ENCODE assay signal across 8 cellular contexts in the genomic region with DNA sequence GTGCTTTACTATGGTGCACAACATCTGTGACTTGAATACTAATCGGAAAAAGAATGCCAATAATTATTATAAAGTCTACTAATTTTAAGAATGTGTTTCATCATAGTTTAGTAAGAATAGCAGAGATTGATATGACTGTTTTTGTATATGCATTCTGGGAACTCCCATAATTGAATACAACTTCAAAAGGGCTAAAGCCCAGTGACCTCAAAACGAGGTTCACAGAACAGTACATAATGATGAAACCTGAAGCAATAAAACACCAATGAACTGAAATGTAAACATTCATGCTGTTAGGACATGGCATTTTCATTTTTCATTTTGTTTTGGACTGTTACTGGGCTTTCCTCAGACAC. TPM values are rescaled to one million over a fixed set of nuclear protein-coding genes. Genes with fewer than 3 reads are reported as not detected.
DNase-seq lines count a peak whose midpoint lies in the region; ATAC-seq lines count a peak whose summit lies in the region.

No MANE protein-coding gene starts in this region.

- peak overlapping the region; percentile 97 for H3K27ac Mint-ChIP-seq in stimulated activated naive CD8-positive, alpha-beta T cell treated with anti-CD3 and anti-CD28 coated beads, Interleukin-15, Interleukin-2, amounts not matched to agents 100 ng/mL and 50 ng/mL, for 24 hours
- peak overlapping the region; percentile 97 to 99 (median 99) for H3K27ac Mint-ChIP-seq in naive B cell

- peaks cover 27% of the 10 kb centered on the region for H3K4me1 Mint-ChIP-seq in stimulated activated naive CD8-positive, alpha-beta T cell treated with anti-CD3 and anti-CD28 coated beads, Interleukin-15, Interleukin-2, amounts not matched to agents 100 ng/mL and 50 ng/mL, for 24 hours (ENCODE audit: low read depth)
- H3K4me1 Mint-ChIP-seq in naive B cell, result peaks cover 15 to 31% (median 22%) of the 10 kb centered on the region in 3 donors

- H3K27me3 Mint-ChIP-seq in stimulated activated naive CD8-positive, alpha-beta T cell treated with anti-CD3 and anti-CD28 coated beads, Interleukin-15, Interleukin-2, amounts not matched to agents 100 ng/mL and 50 ng/mL, for 24 hours, result no peaks in the 10 kb centered on the region
- no peaks in the 10 kb centered on the region for H3K27me3 Mint-ChIP-seq in naive B cell

- no peaks in the 10 kb centered on the region for H3K36me3 Mint-ChIP-seq in stimulated activated naive CD8-positive, alpha-beta T cell treated with anti-CD3 and anti-CD28 coated beads, Interleukin-15, Interleukin-2, amounts not matched to agents 100 ng/mL and 50 ng/mL, for 24 hours (ENCODE audit: low read depth)
- no peaks in the 10 kb centered on the region for H3K36me3 Mint-ChIP-seq in naive B cell

- DNase-seq in stimulated activated naive CD8-positive, alpha-beta T cell treated with anti-CD3 and anti-CD28 coated beads, Interleukin-15, Interleukin-2, amounts not matched to agents 100 U/mL and 50 U/mL, for 24 hours, result no peak
- peak; percentile 24 for DNase-seq in NCI-H2029 (lab: John Stamatoyannopoulos, UW)
- peak; percentile 85 for DNase-seq in dedifferentiated amniotic fluid mesenchymal stem cell (ENCODE audit: extremely low spot score)
- no peak for DNase-seq in naive B cell
- no peak for DNase-seq in SHP77 treated with DMSO at 0.1 percent for 48 hours (lab: John Stamatoyannopoulos, UW)
- DNase-seq in nucleus accumbens (lab: John Stamatoyannopoulos, UW), result no peak
- DNase-seq in H4 (ENCODE audit: low spot score), result no peak

- no peak for ATAC-seq in stimulated activated naive CD8-positive, alpha-beta T cell treated with anti-CD3 and anti-CD28 coated beads, Interleukin-15, Interleukin-2, amounts not matched to agents 100 U/mL and 50 U/mL, for 24 hours
- ATAC-seq in naive B cell (ENCODE audit: low read depth in 2 of 2), result peak; percentile 18 to 30

- peak overlapping the region; percentile 96 for H3K4me3 Mint-ChIP-seq in stimulated activated naive CD8-positive, alpha-beta T cell treated with anti-CD3 and anti-CD28 coated beads, Interleukin-15, Interleukin-2, amounts not matched to agents 100 ng/mL and 50 ng/mL, for 24 hours
- H3K4me3 Mint-ChIP-seq in naive B cell, result peak overlapping the region; percentile 79 to 95 (median 92)

- H3K9me3 Mint-ChIP-seq in stimulated activated naive CD8-positive, alpha-beta T cell treated with anti-CD3 and anti-CD28 coated beads, Interleukin-15, Interleukin-2, amounts not matched to agents 100 ng/mL and 50 ng/mL, for 24 hours, result no peaks in the 10 kb centered on the region
- no peaks in the 10 kb centered on the region for H3K9me3 Mint-ChIP-seq in naive B cell

RNA-seq across cellular contexts. Expression of a gene that starts 0.7 kb away (rescaled TPM):
- 1 to 10 TPM; 3.1 to 5.2 (median 4.6) TPM for polyA plus RNA-seq in naive B cell (ENCODE audit: low read depth in 6 of 6)
- total RNA-seq in H4 (2014; rRNA removed; shearing (Covaris generic)), result 3.5 and 3.6 TPM in 2 replicates

Comparison
In these comparisons a context has a peak if more than half of its experiments do, and no peak if none do; other contexts are left out.
1. DNase-seq: peak in NCI-H2029 (single experiment) and dedifferentiated amniotic fluid mesenchymal stem cell (single experiment); none in stimulated activated naive CD8-positive, alpha-beta T cell treated with anti-CD3 and anti-CD28 coated beads, Interleukin-15, Interleukin-2, amounts not matched to agents 100 U/mL and 50 U/mL, for 24 hours (single experiment), naive B cell (single experiment), SHP77 treated with DMSO at 0.1 percent for 48 hours (single experiment), nucleus accumbens (0 of 56) and H4 (single experiment).